Comparison of ENCODE assay signal across 8 cellular contexts in the genomic region with DNA sequence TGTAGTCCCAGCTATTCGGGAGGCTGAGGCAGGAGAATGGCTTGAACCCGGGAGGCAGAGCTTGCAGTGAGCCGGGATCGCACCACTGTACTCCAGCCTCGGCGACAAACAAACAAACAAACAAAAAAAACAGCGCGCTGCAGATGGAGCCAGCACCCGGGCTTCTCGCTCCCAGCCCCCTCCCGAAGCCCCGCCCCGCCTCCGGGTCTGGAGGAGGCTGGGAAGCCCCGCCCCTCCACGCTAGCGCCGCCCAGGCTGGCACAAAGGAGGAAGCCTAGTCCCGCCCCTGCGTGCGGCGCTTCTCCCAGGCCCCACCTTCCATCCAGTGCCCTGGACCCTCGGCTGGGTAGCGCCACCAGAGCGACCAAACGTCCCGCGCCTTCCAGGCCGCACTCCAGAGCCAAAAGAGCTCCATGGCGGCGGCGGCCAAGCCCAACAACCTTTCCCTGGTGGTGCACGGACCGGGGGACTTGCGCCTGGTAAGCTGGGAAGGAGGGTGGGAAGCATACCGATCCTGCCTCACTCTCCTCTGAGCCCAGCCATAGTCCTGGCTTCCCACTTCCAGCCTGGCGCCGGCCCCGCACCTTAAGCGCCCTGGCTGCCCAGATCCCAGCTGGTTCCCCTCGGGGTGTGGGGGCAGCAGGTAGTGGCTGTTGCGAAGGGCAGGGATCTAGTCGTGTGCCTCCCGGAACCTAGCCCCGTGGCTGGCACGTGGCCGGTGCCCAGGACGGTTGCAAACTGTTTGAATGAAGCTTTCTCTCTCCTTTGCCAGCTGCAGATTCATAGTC. TPM values are rescaled to one million over a fixed set of nuclear protein-coding genes. Genes with fewer than 3 reads are reported as not detected.
DNase-seq lines count a peak whose midpoint lies in the region; ATAC-seq and TF ChIP-seq lines count a peak whose summit lies in the region.

A gene (plus strand): TSS at position 325 of the 788 bp plus-strand sequence. CDS start 89 bp downstream, at position 414.

- no peaks in the 10 kb centered on the region for H3K27me3 ChIP-seq in A673 (replicated peaks; ENCODE audit: insufficient read depth, low read depth, low read length, poor library complexity)
- H3K27me3 ChIP-seq in breast epithelium: no peaks in the 10 kb centered on the region
- peaks cover 6% of the 10 kb centered on the region; the same call in 1 of the 2 replicates for H3K27me3 ChIP-seq in iPS-20b (ENCODE audit: insufficient read depth, low read length)

- peak within 1 kb of the TSS; percentile 96 for H3K9ac ChIP-seq in iPS-20b (ENCODE audit: low read depth, low read length)

- POLR2A ChIA-PET in A673 (lab: Charles Lee; ENCODE audit: low non-redundant PET): no interaction called here

- H3K4me1 ChIP-seq in A673 (ENCODE audit: insufficient read depth, low read length, poor library complexity, severe bottlenecking): peaks cover 20% of the 10 kb centered on the region
- no peaks in the 10 kb centered on the region for H3K4me1 ChIP-seq in breast epithelium
- peaks cover 7% of the 10 kb centered on the region for H3K4me1 ChIP-seq in iPS-20b (ENCODE audit: insufficient read depth, low read length)

- TF ChIP-seq CTCF in A673 (conservative IDR thresholded peaks at IDR 0.05; ENCODE audit: low read depth, low read length) (no peak), VCaP (conservative IDR thresholded peaks at IDR 0.05) (0 out of 2 replicates have a peak, but pooled peaks have one; percentile 7), breast epithelium (IDR thresholded peaks at IDR 0.05) (no peak)

- H3K36me3 ChIP-seq in A673 (ENCODE audit: insufficient read depth, low read length, poor library complexity, severe bottlenecking): peaks cover 11% of the 10 kb centered on the region
- no peaks in the 10 kb centered on the region for H3K36me3 ChIP-seq in breast epithelium
- H3K36me3 ChIP-seq in iPS-20b (ENCODE audit: insufficient read depth, low read depth, low read length): peaks cover 13% of the 10 kb centered on the region; the same call in 1 of the 2 replicates

- peak; percentile 87 for ATAC-seq in GM18861 (IDR thresholded peaks at IDR 0.05; ENCODE audit: unreplicated experiment)
- peak; percentile 94 for ATAC-seq in HG03095 (IDR thresholded peaks at IDR 0.05; ENCODE audit: unreplicated experiment)

- TF ChIP-seq POLR2A in breast epithelium (IDR thresholded peaks at IDR 0.05): no peak

- peak within 1 kb of the TSS; percentile 92 for H3K27ac ChIP-seq in A673 (ENCODE audit: low read depth, low read length, poor library complexity, severe bottlenecking)
- H3K27ac ChIP-seq in VCaP: peak within 1 kb of the TSS; percentile 80
- peak within 1 kb of the TSS; percentile 56 to 67 for H3K27ac ChIP-seq in breast epithelium
- H3K27ac ChIP-seq in iPS-20b (ENCODE audit: low read length): peak within 1 kb of the TSS; percentile 89
- H3K27ac ChIP-seq in skin epidermis: peak within 1 kb of the TSS in 19 of 21 experiments; percentile 10 to 85 (median 73)

- DNase-seq in A673 (ENCODE audit: low spot score) (peak; percentile 96), NCI-H2171 treated with DMSO at 0.1 percent for 48 hours (lab: John Stamatoyannopoulos, UW) (peak; percentile 89), breast epithelium (ENCODE audit: low spot score in 2 of 2) (peak; percentile 79 to 91)

- H3K9me3 ChIP-seq in A673 (ENCODE audit: low read depth, low read length, poor library complexity, severe bottlenecking) (no peaks in the 10 kb centered on the region), breast epithelium (no peaks in the 10 kb centered on the region), iPS-20b (ENCODE audit: insufficient read depth, low read depth, low read length) (no peaks in the 10 kb centered on the region)

- intact Hi-C loops in A673 (cut with micrococcal nuclease; ENCODE audit: unreplicated experiment) (loop anchor here (10.0 kb wide), 1 partner anchor 298 kb away; no protein-coding TSS in a partner anchor), breast epithelium (cut with DNase I; ENCODE audit: low total_unique reads) (no loop called here)

- CTCF ChIA-PET in A673 (lab: Charles Lee): interaction anchor here (1.3 kb wide), 1 partner anchor 95 kb away, joined by 4 read pairs; no protein-coding TSS in a partner anchor

- H3K4me3 ChIP-seq in A673 (ENCODE audit: low read depth, low read length, poor library complexity, severe bottlenecking) (peak within 1 kb of the TSS; percentile 92), breast epithelium (peak within 1 kb of the TSS; percentile 68 to 74 (median 73)), iPS-20b (ENCODE audit: low read length) (peak within 1 kb of the TSS; percentile 96), skin epidermis (peak within 1 kb of the TSS; percentile 48 to 85 (median 64))

- BruUV-seq in A673 (replicated peaks; lab: Mats Ljungman, UMichigan): no TSS peak

RNA-seq across cellular contexts. Expression of the gene that starts here (rescaled TPM):
- total RNA-seq in A673 (2021) (252 and 286 TPM in 2 replicates), breast epithelium (10 to 100 TPM in 2 of 3 donors, 1 to 10 TPM in 1; 3.7 to 31.8 (median 12.9) TPM)

Comparison
In these comparisons a context has a peak if more than half of its experiments do, and no peak if none do; other contexts are left out.
1. Peak in every context shown above with its lines: DNase-seq, ATAC-seq, H3K4me3 ChIP-seq and H3K27ac ChIP-seq.